19 cellular contexts compared by ENCODE assay signal in the genomic region with DNA sequence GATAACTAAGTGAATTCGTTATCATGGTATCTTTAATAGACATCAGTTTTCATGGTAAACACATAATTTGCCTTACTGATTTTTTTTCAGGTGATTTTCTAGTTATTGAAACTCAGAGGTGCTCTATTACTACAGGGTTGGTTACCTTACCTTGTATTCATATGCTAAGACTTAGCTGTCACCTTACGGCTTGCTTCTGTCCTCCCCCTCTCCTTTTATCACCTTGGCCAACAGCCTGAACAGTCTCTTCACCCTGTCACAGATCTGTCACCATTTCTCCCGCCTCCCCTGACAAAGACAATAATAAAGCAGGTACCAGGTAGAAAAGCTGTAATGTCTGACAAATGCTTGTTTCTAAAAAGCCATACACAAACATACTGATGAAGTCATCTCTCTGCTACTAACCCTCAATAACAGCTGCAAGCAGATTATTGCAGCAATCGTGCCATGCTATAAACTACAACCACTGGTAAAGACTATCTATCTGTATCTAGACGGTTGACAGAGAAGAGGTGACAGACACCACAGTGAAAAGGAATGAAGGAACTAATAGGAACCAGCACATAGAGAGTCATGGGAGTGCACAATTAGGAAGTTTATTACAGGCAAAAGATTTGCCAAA. TPM values are rescaled to one million over a fixed set of nuclear protein-coding genes. Genes with fewer than 3 reads are reported as not detected.
A peak's percentile ranks its signal among the peaks of the same experiment; 100 is the strongest.
DNase-seq lines count a peak whose midpoint lies in the region; ATAC-seq, FAIRE-seq and TF ChIP-seq lines count a peak whose summit lies in the region.
"Had no signal": no experiment of that assay in that cellular context is flagged by ENCODE, and none has a peak within 500 bp of the region (broad histone marks: within the 10 kb centered on the region; RNA-seq: fewer than 3 reads in every experiment).

No MANE protein-coding gene starts in this region.

- no peak overlapping the region for H3K4me3 Mint-ChIP-seq in astrocyte (ENCODE audit: unreplicated experiment)
- H3K4me3 Mint-ChIP-seq: naive thymus-derived CD8-positive, alpha-beta T cell; T-helper 17 cell had no signal

- no peaks in the 10 kb centered on the region for H3F3A ChIP-seq in neural cell (ENCODE audit: insufficient read depth, low read length, poor library complexity, severe bottlenecking)

- H3K4me3 ChIP-seq in HEK293 (ENCODE audit: low read depth, low read length) (no peak overlapping the region), astrocyte (ENCODE audit: insufficient read depth, low read depth, low read length) (no peak overlapping the region), neural cell (ENCODE audit: low read length) (peak overlapping the region; percentile 36)

- no peak overlapping the region for H2AFZ ChIP-seq in astrocyte (ENCODE audit: low read depth, low read length)
- no peak overlapping the region for H2AFZ ChIP-seq in neural cell (ENCODE audit: low read depth, low read length)

- no peak overlapping the region for H3K4me2 ChIP-seq in astrocyte (ENCODE audit: low read length)
- peak overlapping the region; percentile 23 for H3K4me2 ChIP-seq in neural cell (ENCODE audit: low read length)

- no peak for TF ChIP-seq EP300 in neural cell (conservative IDR thresholded peaks at IDR 0.05; ENCODE audit: poor library complexity, severe bottlenecking)

- H3K36me3 ChIP-seq in HEK293 (ENCODE audit: control insufficient read depth in 2 of 2, insufficient read depth in 1 of 2, low read length in 2 of 2) (no peaks in the 10 kb centered on the region), astrocyte (ENCODE audit: insufficient read depth, low read length) (no peaks in the 10 kb centered on the region), neural cell (ENCODE audit: insufficient read depth, low read length) (no peaks in the 10 kb centered on the region)

- H3K9me3 ChIP-seq in HEK293 (ENCODE audit: control insufficient read depth, insufficient read depth, low read depth, low read length) = no peaks in the 10 kb centered on the region
- H3K9me3 ChIP-seq in astrocyte (ENCODE audit: insufficient read depth, low read depth, low read length) = no peaks in the 10 kb centered on the region
- no peaks in the 10 kb centered on the region for H3K9me3 ChIP-seq in neural cell (ENCODE audit: low read length)

- CTCF ChIA-PET in HEK293 (lab: Yijun Ruan, JAX) = interaction anchor here (0.5 to 1.6 kb wide), 5 partner anchors 10 to 530 kb away, joined by 3 to 5 read pairs (median 4); no protein-coding TSS in a partner anchor

- H3K4me1 ChIP-seq in HEK293 (ENCODE audit: control insufficient read depth, insufficient read depth, low read length) = no peaks in the 10 kb centered on the region
- H3K4me1 ChIP-seq in astrocyte (ENCODE audit: insufficient read depth, low read length) = no peaks in the 10 kb centered on the region

- H3K9me2 ChIP-seq in neural cell (ENCODE audit: insufficient read depth, low read length) = no peaks in the 10 kb centered on the region

- H3K27me3 Mint-ChIP-seq in astrocyte (ENCODE audit: low read depth, unreplicated experiment) = no peaks in the 10 kb centered on the region
- H3K27me3 Mint-ChIP-seq: naive thymus-derived CD8-positive, alpha-beta T cell; T-helper 17 cell had no signal

- no peaks in the 10 kb centered on the region for H3K36me3 Mint-ChIP-seq in astrocyte (ENCODE audit: low read depth, unreplicated experiment)

- H3K9ac ChIP-seq in astrocyte (ENCODE audit: low read length) = no peak overlapping the region
- no peak overlapping the region for H3K9ac ChIP-seq in neural cell (ENCODE audit: low read length)

- ATAC-seq in HG03159 (IDR thresholded peaks at IDR 0.05; ENCODE audit: unreplicated experiment) (no peak), HG03432 (IDR thresholded peaks at IDR 0.05; ENCODE audit: unreplicated experiment) (no peak)
- ATAC-seq: foreskin keratinocyte; naive thymus-derived CD8-positive, alpha-beta T cell; T-helper 17 cell had no signal

- peaks cover under 1% of the 10 kb centered on the region for H3K4me1 Mint-ChIP-seq in astrocyte (ENCODE audit: low read depth, unreplicated experiment)

- H3K27me3 ChIP-seq in astrocyte (ENCODE audit: insufficient read depth, low read length) (no peaks in the 10 kb centered on the region), neural cell (ENCODE audit: insufficient read depth, low read depth, low read length) (no peaks in the 10 kb centered on the region)
- H3K27me3 ChIP-seq: foreskin keratinocyte had no signal

- H3K27ac Mint-ChIP-seq in astrocyte (ENCODE audit: unreplicated experiment) = no peak overlapping the region
- H3K27ac Mint-ChIP-seq: naive thymus-derived CD8-positive, alpha-beta T cell; T-helper 17 cell had no signal

- POLR2A ChIA-PET in HEK293 (lab: Yijun Ruan, JAX) = no interaction called here

- FAIRE-seq in D721Med (lab: Jason Lieb, UNC) (peak; percentile 68), astrocyte (lab: Jason Lieb, UNC) (peak; percentile 69)
- FAIRE-seq: kidney had no signal

- H4K20me1 ChIP-seq in astrocyte (ENCODE audit: insufficient read depth, low read length) = peaks cover 26% of the 10 kb centered on the region
- H4K20me1 ChIP-seq in neural cell (ENCODE audit: insufficient read depth) = no peaks in the 10 kb centered on the region

- TF ChIP-seq CTCF in D721Med (IDR thresholded peaks at IDR 0.05; ENCODE audit: insufficient read depth, missing control alignments) (no peak), HEK293 (tag by site-specific recombination; IDR thresholded peaks at IDR 0.05) (no peak), astrocyte (IDR thresholded peaks at IDR 0.05; ENCODE audit: insufficient read depth, low read depth, low read length) (no peak), neural cell (IDR thresholded peaks at IDR 0.05; ENCODE audit: poor library complexity, severe bottlenecking) (no peak)

- DNase-seq in D721Med (ENCODE audit: insufficient read length, low spot score) (no peak), astrocyte (ENCODE audit: low read depth) (no peak), retina (no peak)
- DNase-seq: activated CD4-positive, alpha-beta T cell treated with anti-CD3 and anti-CD28 coated beads, Interleukin-2, amount 50 U/mL, for 48 hours; activated gamma-delta T cell; amniotic stem cell; foreskin keratinocyte; hypothalamus; kidney; naive thymus-derived CD8-positive, alpha-beta T cell; NCI-H1417 treated with DMSO at 0.1 percent for 48 hours; stimulated activated CD4-positive, alpha-beta T cell treated with anti-CD3 and anti-CD28 coated beads, Interleukin-2, amount 100 ng/mL, for 24 hours; stimulated activated naive CD4-positive, alpha-beta T cell treated with Interleukin-2 at 50 U/mL for 16 hours; T-helper 17 cell had no signal

- H3K9me3 Mint-ChIP-seq in astrocyte (ENCODE audit: unreplicated experiment) = no peaks in the 10 kb centered on the region
- H3K9me3 Mint-ChIP-seq: naive thymus-derived CD8-positive, alpha-beta T cell had no signal

- no peak for TF ChIP-seq RAD21 in neural cell (conservative IDR thresholded peaks at IDR 0.05)

- peaks cover 60% of the 10 kb centered on the region for H3K79me2 ChIP-seq in astrocyte (ENCODE audit: insufficient read depth, low read length)
- peaks cover 23% of the 10 kb centered on the region for H3K79me2 ChIP-seq in neural cell (replicated peaks; ENCODE audit: insufficient read depth, low read length)

- H3K27ac ChIP-seq in HEK293 (ENCODE audit: extremely low read depth, low read depth, low read length) (no peak overlapping the region), astrocyte (ENCODE audit: low read depth, low read length) (no peak overlapping the region), neural cell (ENCODE audit: low read length) (peak overlapping the region; percentile 21)
- H3K27ac ChIP-seq: epithelial cell of prostate, foreskin keratinocyte had no signal

TF ChIP-seq in HEK293, 187 proteins besides CTCF, POLR2A, EP300 and RAD21:
- TF ChIP-seq ZNF658 (tag by site-specific recombination; IDR thresholded peaks at IDR 0.05) (no peak), ZNF248 (tag by site-specific recombination; IDR thresholded peaks at IDR 0.05) (no peak), RBAK (tag by site-specific recombination; IDR thresholded peaks at IDR 0.05) (no peak), ZNF423 (tag by site-specific recombination; IDR thresholded peaks at IDR 0.05) (no peak)
- TF ChIP-seq, protein P1, sequence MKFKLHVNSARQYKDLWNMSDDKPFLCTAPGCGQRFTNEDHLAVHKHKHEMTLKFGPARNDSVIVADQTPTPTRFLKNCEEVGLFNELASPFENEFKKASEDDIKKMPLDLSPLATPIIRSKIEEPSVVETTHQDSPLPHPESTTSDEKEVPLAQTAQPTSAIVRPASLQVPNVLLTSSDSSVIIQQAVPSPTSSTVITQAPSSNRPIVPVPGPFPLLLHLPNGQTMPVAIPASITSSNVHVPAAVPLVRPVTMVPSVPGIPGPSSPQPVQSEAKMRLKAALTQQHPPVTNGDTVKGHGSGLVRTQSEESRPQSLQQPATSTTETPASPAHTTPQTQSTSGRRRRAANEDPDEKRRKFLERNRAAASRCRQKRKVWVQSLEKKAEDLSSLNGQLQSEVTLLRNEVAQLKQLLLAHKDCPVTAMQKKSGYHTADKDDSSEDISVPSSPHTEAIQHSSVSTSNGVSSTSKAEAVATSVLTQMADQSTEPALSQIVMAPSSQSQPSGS (tag by site-specific recombination; IDR thresholded peaks at IDR 0.05; ENCODE audit: low read depth) = peak; percentile 64; the same call in 1 of the 2 replicates
TF ChIP-seq in HEK293: peak in this region for 1.

TF ChIP-seq in neural cell, 6 proteins besides CTCF, POLR2A, EP300 and RAD21 (continues in another document):
- TF ChIP-seq MXI1 (conservative IDR thresholded peaks at IDR 0.05; ENCODE audit: poor library complexity, severe bottlenecking) (no peak), SMC3 (conservative IDR thresholded peaks at IDR 0.05; ENCODE audit: poor library complexity) (no peak)

RNA-seq across cellular contexts. Expression of a gene that starts 57.3 kb away (rescaled TPM):
- total RNA-seq in astrocyte = 21.3 and 24.9 TPM in 2 replicates
- 52.6 and 62.6 TPM in 2 replicates for polyA plus RNA-seq in neural cell
- polyA minus RNA-seq in neural cell = 129 and 135 TPM in 2 replicates
